10 cellular contexts compared by ENCODE assay signal in genomic region chr1:158999301-159000069, GRCh38. TPM values are rescaled to one million over a fixed set of nuclear protein-coding genes. Genes with fewer than 3 reads are reported as not detected.
DNase-seq lines count a peak whose midpoint lies in the region; ATAC-seq and TF ChIP-seq lines count a peak whose summit lies in the region.
"Had no signal": no experiment of that assay in that cellular context is flagged by ENCODE, and none has a peak within 500 bp of the region (broad histone marks: within the 10 kb centered on the region; RNA-seq: fewer than 3 reads in every experiment).

No MANE protein-coding gene starts in this region.

- H3K9me3 ChIP-seq in muscle layer of colon (ENCODE audit: low read length) = no peaks in the 10 kb centered on the region

- TF ChIP-seq CTCF in BJ (IDR thresholded peaks at IDR 0.05; ENCODE audit: insufficient read depth, low read depth, low read length) = no peak
- no peak for TF ChIP-seq CTCF in fibroblast of mammary gland (conservative IDR thresholded peaks at IDR 0.05; ENCODE audit: control insufficient read depth, insufficient read depth, low read depth, low read length)

- no peak for ATAC-seq in activated CD4-positive, CD25-positive, alpha-beta regulatory T cell treated with anti-CD3 and anti-CD28 coated beads, Interleukin-2, amount 50 U/mL, for 24 hours
- no peak for ATAC-seq in activated CD4-positive, alpha-beta T cell treated with anti-CD3 and anti-CD28 coated beads for 36 hours

- H3K4me3 ChIP-seq in BJ (ENCODE audit: low read depth, low read length) (peak overlapping the region; percentile 50), fibroblast of mammary gland (ENCODE audit: control insufficient read depth, low read depth, low read length) (peak overlapping the region; percentile 67), muscle layer of colon (ENCODE audit: low read depth in 1 of 2, low read length in 2 of 2) (peak overlapping the region; percentile 20 to 67)
- H3K4me3 ChIP-seq: GM12878 had no signal

- no peak overlapping the region for H3K27ac Mint-ChIP-seq in activated CD4-positive, alpha-beta T cell treated with anti-CD3 and anti-CD28 coated beads for 36 hours
- H3K27ac Mint-ChIP-seq: activated naive CD8-positive, alpha-beta T cell had no signal

- peak overlapping the region; percentile 75 for H3K27ac ChIP-seq in muscle layer of colon (ENCODE audit: low read depth, low read length)

- intact Hi-C loops in activated CD4-positive, alpha-beta T cell treated with anti-CD3 and anti-CD28 coated beads for 36 hours (cut with DNase I, micrococcal nuclease) = loop anchor here (2.0 to 10.0 kb wide), 5 partner anchors 207 to 797 kb away; no protein-coding TSS in a partner anchor

- H3K4me1 ChIP-seq in muscle layer of colon (ENCODE audit: insufficient read depth, low read length) = peaks cover 20% of the 10 kb centered on the region

- no peaks in the 10 kb centered on the region for H3K27me3 Mint-ChIP-seq in activated CD4-positive, alpha-beta T cell treated with anti-CD3 and anti-CD28 coated beads for 36 hours
- H3K27me3 Mint-ChIP-seq: activated naive CD8-positive, alpha-beta T cell had no signal

- CTCF ChIA-PET in BJ (lab: Yijun Ruan, JAX) = interaction anchor here (1.4 to 1.5 kb wide), 4 partner anchors 10 to 796 kb away, joined by 3 to 8 read pairs (median 5); partner anchors contain the start of gene IFI16
- CTCF ChIA-PET in activated CD4-positive, alpha-beta T cell treated with anti-CD3 and anti-CD28 coated beads for 36 hours (lab: Charles Lee) = interaction anchor here (0.6 to 0.9 kb wide), 2 partner anchors 37 to 207 kb away, joined by 3 read pairs; no protein-coding TSS in a partner anchor

- H3K36me3 Mint-ChIP-seq in activated CD4-positive, alpha-beta T cell treated with anti-CD3 and anti-CD28 coated beads for 36 hours (ENCODE audit: low read depth) = peaks cover 15% of the 10 kb centered on the region
- H3K36me3 Mint-ChIP-seq: activated naive CD8-positive, alpha-beta T cell had no signal

- H3K4me3 Mint-ChIP-seq in activated CD4-positive, alpha-beta T cell treated with anti-CD3 and anti-CD28 coated beads for 36 hours = no peak overlapping the region
- H3K4me3 Mint-ChIP-seq: activated naive CD8-positive, alpha-beta T cell had no signal

- DNase-seq in BJ (ENCODE audit: low read depth) (peak; percentile 80), RPMI7951 (ENCODE audit: low read depth) (peak; percentile 95), fibroblast of mammary gland (ENCODE audit: low read depth) (peak; percentile 96), DMS53 (lab: John Stamatoyannopoulos, UW) (no peak)
- DNase-seq in activated CD4-positive, alpha-beta T cell treated with anti-CD3 and anti-CD28 coated beads for 36 hours = no peak
- DNase-seq in activated CD4-positive, alpha-beta T cell treated with anti-CD3 and anti-CD28 coated beads, Interleukin-2, amount 50 U/mL, for 1 hour = no peak

- POLR2A ChIA-PET in BJ (lab: Charles Lee) = interaction anchor here (0.6 to 1.1 kb wide), 2 partner anchors 10 to 1314 kb away, joined by 4 to 5 read pairs; partner anchors contain the start of gene IFI16
- POLR2A ChIA-PET in activated CD4-positive, alpha-beta T cell treated with anti-CD3 and anti-CD28 coated beads for 36 hours (lab: Charles Lee) = no interaction called here

- H3K36me3 ChIP-seq in BJ (ENCODE audit: control insufficient read depth, insufficient read depth, low read length) (no peaks in the 10 kb centered on the region), muscle layer of colon (ENCODE audit: insufficient read depth, low read length) (no peaks in the 10 kb centered on the region)

- no peaks in the 10 kb centered on the region for H3K9me3 Mint-ChIP-seq in activated CD4-positive, alpha-beta T cell treated with anti-CD3 and anti-CD28 coated beads for 36 hours (ENCODE audit: low read depth)

- H3K27me3 ChIP-seq in BJ (ENCODE audit: control insufficient read depth, insufficient read depth, low read length) (0 out of 2 replicates have a peak, but pooled peaks cover 2% of the 10 kb centered on the region), muscle layer of colon (ENCODE audit: control insufficient read depth in 1 of 2, insufficient read depth in 2 of 2, low read length in 2 of 2) (no peaks in the 10 kb centered on the region)

- H3K9ac ChIP-seq in muscle layer of colon (ENCODE audit: low read length) = peak overlapping the region; percentile 57

- peaks cover 27% of the 10 kb centered on the region for H3K4me1 Mint-ChIP-seq in activated CD4-positive, alpha-beta T cell treated with anti-CD3 and anti-CD28 coated beads for 36 hours

RNA-seq across cellular contexts. Expression of gene IFI16, which starts 10.2 kb away (rescaled TPM):
- 81.8 and 129 TPM in 2 replicates for polyA plus RNA-seq in BJ (2011; rRNA removed)
- polyA minus RNA-seq in BJ (2011; rRNA and poly(A)+ RNA removed) = 44.4 and 48.9 TPM in 2 replicates
- 40.9 and 55.9 TPM in 2 replicates for total RNA-seq in RPMI7951 (2014; rRNA removed; shearing (Covaris generic))
- total RNA-seq in activated CD4-positive, alpha-beta T cell treated with anti-CD3 and anti-CD28 coated beads for 36 hours = 100 to 1,000 TPM; 263 to 308 TPM

Comparison
In these comparisons a context has a peak if more than half of its experiments do, and no peak if none do; other contexts are left out.
1. DNase-seq: peak in BJ (single experiment), RPMI7951 (single experiment) and fibroblast of mammary gland (single experiment); none in DMS53 (single experiment), activated CD4-positive, alpha-beta T cell treated with anti-CD3 and anti-CD28 coated beads for 36 hours (single experiment) and activated CD4-positive, alpha-beta T cell treated with anti-CD3 and anti-CD28 coated beads, Interleukin-2, amount 50 U/mL, for 1 hour (single experiment).
2. Peak in every context shown above with its lines, with median percentiles within 50 percentile points of each other: H3K4me3 ChIP-seq.